38 cellular contexts compared by ENCODE assay signal in genomic region chr10:22980822-22981221, GRCh38. TPM values are rescaled to one million over a fixed set of nuclear protein-coding genes. Genes with fewer than 3 reads are reported as not detected.
"Had no signal": no experiment of that assay in that cellular context is flagged by ENCODE, and none has a peak within 500 bp of the region (broad histone marks: within the 10 kb centered on the region; RNA-seq: fewer than 3 reads in every experiment).

No MANE protein-coding gene starts in this region.

- H3K4me3 ChIP-seq: MG63 had no signal

- DNase-seq: Karpas-422, Kasumi-1, KG1, MG63, MM.1S, MV-4-11, NCI-H1048, NCI-H1092, NCI-H1092 treated with DMSO at 0.1 percent for 48 hours, NCI-H1105, NCI-H1105 treated with DMSO at 0.1 percent for 48 hours, NCI-H1417, NCI-H1417 treated with DMSO at 0.1 percent for 48 hours, NCI-H1436, NCI-H1436 treated with DMSO at 0.1 percent for 48 hours, NCI-H146, NCI-H1694, NCI-H1694 treated with DMSO at 0.1 percent for 48 hours, NCI-H187, NCI-H187 treated with DMSO at 0.1 percent for 48 hours, NCI-H1930, NCI-H2029, NCI-H2029 treated with DMSO at 0.1 percent for 48 hours, NCI-H2081, NCI-H2081 treated with DMSO at 0.1 percent for 48 hours, NCI-H2107, NCI-H2171, NCI-H2171 treated with DMSO at 0.1 percent for 48 hours, NCI-H2227 treated with DMSO at 0.1 percent for 48 hours, NCI-H226, NCI-H345, NCI-H446, NCI-H446 treated with DMSO at 0.1 percent for 48 hours, NCI-H510A, NCI-H510A treated with DMSO at 0.1 percent for 48 hours had no signal

- H3K36me3 ChIP-seq: MG63 had no signal

- H3K9me3 ChIP-seq: MG63 had no signal

- H3K27ac ChIP-seq: KMS-11 had no signal

RNA-seq across cellular contexts. Expression of gene ARMC3, which starts 53.0 kb away (rescaled TPM):
- total RNA-seq: LHCN-M2, MCF 10A had no signal
